30 cellular contexts compared by ENCODE assay signal in the genomic region with DNA sequence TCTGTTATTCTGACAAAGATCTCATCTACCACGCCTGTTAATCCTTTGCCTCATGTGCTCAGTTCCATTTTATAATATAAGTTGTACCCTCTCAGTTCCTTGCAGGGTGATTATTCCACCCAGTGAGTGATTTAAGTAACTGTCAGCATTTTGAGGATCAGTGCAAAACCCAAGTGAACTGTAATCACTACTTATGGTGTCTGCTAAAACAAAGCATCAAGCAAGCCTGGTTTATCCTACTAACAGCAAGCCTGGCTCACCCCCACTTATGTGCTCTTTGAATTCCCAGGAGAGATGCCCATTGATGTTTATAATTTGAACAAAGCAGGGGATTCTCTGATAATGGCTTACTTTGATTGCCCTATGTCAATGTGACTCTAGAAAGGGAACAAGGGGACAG.
DNase-seq lines count a peak whose midpoint lies in the region; FAIRE-seq and TF ChIP-seq lines count a peak whose summit lies in the region.
"Had no signal": no experiment of that assay in that cellular context is flagged by ENCODE, and none has a peak within 500 bp of the region (broad histone marks: within the 10 kb centered on the region; RNA-seq: fewer than 3 reads in every experiment).

No MANE protein-coding gene starts in this region.

- H3K36me3 ChIP-seq in HEK293 (ENCODE audit: control insufficient read depth in 2 of 2, insufficient read depth in 1 of 2, low read length in 2 of 2) (no peaks in the 10 kb centered on the region), esophagus muscularis mucosa (peaks cover 0 to 21% (median 10%) of the 10 kb centered on the region in 4 donors)
- H3K36me3 ChIP-seq: HAP-1, uterus had no signal

- DNase-seq in NCI-H2081 (lab: John Stamatoyannopoulos, UW) (peak; percentile 29 to 36), NCI-H2081 treated with DMSO at 0.1 percent for 48 hours (lab: John Stamatoyannopoulos, UW) (no peak), NCI-H2227 treated with DMSO at 0.1 percent for 48 hours (lab: John Stamatoyannopoulos, UW) (peak; percentile 100), glutamatergic neuron (no peak), DMS 273 treated with DMSO at 0.1 percent for 48 hours (lab: John Stamatoyannopoulos, UW) (no peak), GM12892 (ENCODE audit: insufficient read length) (no peak), esophagus muscularis mucosa (ENCODE audit: extremely low spot score) (no peak)
- DNase-seq: activated CD8-positive, alpha-beta T cell treated with anti-CD3 and anti-CD28 coated beads for 36 hours; activated naive CD4-positive, alpha-beta T cell treated with anti-CD3 and anti-CD28 coated beads, Interleukin-2, amount 50 U/mL, for 16 hours; CD4-positive, CD25-positive, alpha-beta regulatory T cell; dermis blood vessel endothelial cell; foreskin fibroblast; heart left ventricle; KG1; left ventricle myocardium inferior; mesenchymal stem cell; NCI-H510A; Peyer's patch; SHP77; stimulated activated CD4-positive, alpha-beta T cell treated with anti-CD3 and anti-CD28 coated beads, Interleukin-2, amount 100 ng/mL, for 48 hours; stomach; thyroid gland; uterus had no signal

- 92% methylated on average over 1 of the region's 1 CpG for WGBS in esophagus muscularis mucosa

- H3K27me3 Mint-ChIP-seq in glutamatergic neuron (ENCODE audit: unreplicated experiment): no peaks in the 10 kb centered on the region
- H3K27me3 Mint-ChIP-seq: activated CD8-positive, alpha-beta T cell treated with anti-CD3 and anti-CD28 coated beads for 36 hours; activated T-helper 17 cell treated with anti-CD3 and anti-CD28 coated beads, Interleukin-2, amount 50 U/mL, for 72 hours; brain; CD4-positive, CD25-positive, alpha-beta regulatory T cell had no signal

- H3K4me3 ChIP-seq in HEK293 (ENCODE audit: low read depth, low read length): no peak overlapping the region
- no peak overlapping the region for H3K4me3 ChIP-seq in esophagus muscularis mucosa
- H3K4me3 ChIP-seq: GM12878, HAP-1, heart left ventricle, left ventricle myocardium inferior, Peyer's patch, stomach, thyroid gland, uterus had no signal

- TF ChIP-seq EP300 in esophagus muscularis mucosa (IDR thresholded peaks at IDR 0.05): no peak

- peaks cover 3% of the 10 kb centered on the region for H3K9me3 Mint-ChIP-seq in glutamatergic neuron (ENCODE audit: unreplicated experiment)
- H3K9me3 Mint-ChIP-seq: activated CD8-positive, alpha-beta T cell treated with anti-CD3 and anti-CD28 coated beads for 36 hours; activated T-helper 17 cell treated with anti-CD3 and anti-CD28 coated beads, Interleukin-2, amount 50 U/mL, for 72 hours; brain; CD4-positive, CD25-positive, alpha-beta regulatory T cell had no signal

- TF ChIP-seq POLR2A in GM12892 (IDR thresholded peaks at IDR 0.05; ENCODE audit: low read depth, low read length) (no peak), esophagus muscularis mucosa (IDR thresholded peaks at IDR 0.05; ENCODE audit: low read depth) (no peak)

- POLR2A ChIA-PET in HEK293 (lab: Yijun Ruan, JAX): no interaction called here

- H3K4me3 Mint-ChIP-seq in glutamatergic neuron (ENCODE audit: unreplicated experiment): peak overlapping the region; percentile 30
- H3K4me3 Mint-ChIP-seq: activated CD8-positive, alpha-beta T cell treated with anti-CD3 and anti-CD28 coated beads for 36 hours; activated T-helper 17 cell treated with anti-CD3 and anti-CD28 coated beads, Interleukin-2, amount 50 U/mL, for 72 hours; brain; CD4-positive, CD25-positive, alpha-beta regulatory T cell had no signal

- no peaks in the 10 kb centered on the region for H3K27me3 ChIP-seq in esophagus muscularis mucosa
- H3K27me3 ChIP-seq: heart left ventricle, Peyer's patch, stomach, thyroid gland, uterus had no signal

- intact Hi-C loops in esophagus muscularis mucosa (cut with DNase I): no loop called here

- peaks cover 19% of the 10 kb centered on the region for H3K4me1 Mint-ChIP-seq in glutamatergic neuron (ENCODE audit: low read depth, unreplicated experiment)
- H3K4me1 Mint-ChIP-seq: activated T-helper 17 cell treated with anti-CD3 and anti-CD28 coated beads, Interleukin-2, amount 50 U/mL, for 72 hours had no signal

- H3K36me3 Mint-ChIP-seq in glutamatergic neuron (ENCODE audit: unreplicated experiment): no peaks in the 10 kb centered on the region

- H3K27ac ChIP-seq in HEK293 (ENCODE audit: extremely low read depth, low read depth, low read length) (no peak overlapping the region), esophagus muscularis mucosa (replicated peaks in 1 of 4) (no peak overlapping the region)
- H3K27ac ChIP-seq: heart left ventricle, left ventricle myocardium inferior, Peyer's patch, stomach, thyroid gland, uterus had no signal

- no peak for FAIRE-seq in GM12892 (lab: Jason Lieb, UNC)
- FAIRE-seq: A204.1, GM12878, keratinocyte had no signal

- CTCF ChIA-PET in HEK293 (lab: Yijun Ruan, JAX): no interaction called here

- TF ChIP-seq CTCF in HEK293 (tag by site-specific recombination; IDR thresholded peaks at IDR 0.05): no peak
- TF ChIP-seq CTCF in glutamatergic neuron (IDR thresholded peaks at IDR 0.05; ENCODE audit: partially characterized antibody, unreplicated experiment): no peak
- TF ChIP-seq CTCF in esophagus muscularis mucosa (IDR thresholded peaks at IDR 0.05): no peak

- H3K27ac Mint-ChIP-seq in glutamatergic neuron (ENCODE audit: unreplicated experiment): peak overlapping the region; percentile 83
- H3K27ac Mint-ChIP-seq: activated CD8-positive, alpha-beta T cell treated with anti-CD3 and anti-CD28 coated beads for 36 hours; activated T-helper 17 cell treated with anti-CD3 and anti-CD28 coated beads, Interleukin-2, amount 50 U/mL, for 72 hours; CD4-positive, CD25-positive, alpha-beta regulatory T cell had no signal

- peaks cover 11% of the 10 kb centered on the region; the same call in 1 of the 2 replicates for H3K4me1 ChIP-seq in HEK293 (ENCODE audit: control insufficient read depth, insufficient read depth, low read length)
- H3K4me1 ChIP-seq in esophagus muscularis mucosa: no peaks in the 10 kb centered on the region
- H3K4me1 ChIP-seq: heart left ventricle, left ventricle myocardium inferior, Peyer's patch, stomach, thyroid gland, uterus had no signal

- H3K9me3 ChIP-seq in HEK293 (ENCODE audit: control insufficient read depth, insufficient read depth, low read depth, low read length): no peaks in the 10 kb centered on the region
- H3K9me3 ChIP-seq in esophagus muscularis mucosa: no peaks in the 10 kb centered on the region
- H3K9me3 ChIP-seq: HAP-1, heart left ventricle, left ventricle myocardium inferior, Peyer's patch, stomach, thyroid gland, uterus had no signal

TF ChIP-seq in HEK293, 187 proteins besides CTCF, POLR2A, EP300 and RAD21:
- peak; percentile 46 for TF ChIP-seq SP7 (tag by site-specific recombination; IDR thresholded peaks at IDR 0.05)
- TF ChIP-seq, protein P1, sequence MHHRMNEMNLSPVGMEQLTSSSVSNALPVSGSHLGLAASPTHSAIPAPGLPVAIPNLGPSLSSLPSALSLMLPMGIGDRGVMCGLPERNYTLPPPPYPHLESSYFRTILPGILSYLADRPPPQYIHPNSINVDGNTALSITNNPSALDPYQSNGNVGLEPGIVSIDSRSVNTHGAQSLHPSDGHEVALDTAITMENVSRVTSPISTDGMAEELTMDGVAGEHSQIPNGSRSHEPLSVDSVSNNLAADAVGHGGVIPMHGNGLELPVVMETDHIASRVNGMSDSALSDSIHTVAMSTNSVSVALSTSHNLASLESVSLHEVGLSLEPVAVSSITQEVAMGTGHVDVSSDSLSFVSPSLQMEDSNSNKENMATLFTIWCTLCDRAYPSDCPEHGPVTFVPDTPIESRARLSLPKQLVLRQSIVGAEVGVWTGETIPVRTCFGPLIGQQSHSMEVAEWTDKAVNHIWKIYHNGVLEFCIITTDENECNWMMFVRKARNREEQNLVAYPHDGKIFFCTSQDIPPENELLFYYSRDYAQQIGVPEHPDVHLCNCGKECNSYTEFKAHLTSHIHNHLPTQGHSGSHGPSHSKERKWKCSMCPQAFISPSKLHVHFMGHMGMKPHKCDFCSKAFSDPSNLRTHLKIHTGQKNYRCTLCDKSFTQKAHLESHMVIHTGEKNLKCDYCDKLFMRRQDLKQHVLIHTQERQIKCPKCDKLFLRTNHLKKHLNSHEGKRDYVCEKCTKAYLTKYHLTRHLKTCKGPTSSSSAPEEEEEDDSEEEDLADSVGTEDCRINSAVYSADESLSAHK (tag by site-specific recombination; IDR thresholded peaks at IDR 0.05): no peak

Comparison
In these comparisons a context has a peak if more than half of its experiments do, and no peak if none do; other contexts are left out.
1. DNase-seq: peak in NCI-H2081 (2 of 2) and NCI-H2227 treated with DMSO at 0.1 percent for 48 hours (single experiment); none in NCI-H2081 treated with DMSO at 0.1 percent for 48 hours (single experiment), glutamatergic neuron (single experiment), DMS 273 treated with DMSO at 0.1 percent for 48 hours (single experiment), GM12892 (single experiment) and esophagus muscularis mucosa (single experiment).